1 cellular context compared by ENCODE assay signal in the genomic region with DNA sequence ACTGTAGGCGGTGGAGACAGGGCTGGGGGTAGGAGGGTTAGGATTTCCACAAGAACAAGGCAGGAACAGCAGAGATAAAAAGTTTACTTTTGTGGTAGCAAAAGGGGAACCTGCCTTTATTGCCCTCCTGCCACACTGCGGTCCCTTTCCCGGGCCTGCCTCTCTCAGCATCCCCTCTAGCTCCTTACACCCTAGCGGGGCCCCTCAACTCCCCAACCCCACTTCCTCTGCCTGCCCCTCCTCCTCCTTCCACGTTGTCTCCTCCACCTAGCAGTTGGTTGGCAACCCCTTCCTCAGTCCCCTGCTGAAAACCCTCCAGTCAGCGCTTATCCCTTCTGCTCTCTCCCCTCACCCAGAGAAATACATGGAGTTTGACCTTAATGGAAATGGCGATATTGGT.
A peak's percentile ranks its signal among the peaks of the same experiment; 100 is the strongest.
TF ChIP-seq lines count a peak whose summit lies in the region.

No MANE protein-coding gene starts in this region.

TF ChIP-seq in K562, 482 proteins besides CTCF, POLR2A, EP300 and RAD21:
- TF ChIP-seq BCL6 (CRISPR knock-in tag; IDR thresholded peaks at IDR 0.05): no peak
- TF ChIP-seq SRSF7 (optimal IDR thresholded peaks at IDR 0.05; ENCODE audit: low read depth, low read length): no peak
- no peak for TF ChIP-seq SREBF2 (CRISPR knock-in tag; IDR thresholded peaks at IDR 0.05)
- no peak for TF ChIP-seq SMARCA5 (IDR thresholded peaks at IDR 0.05)
- TF ChIP-seq YBX1 (IDR thresholded peaks at IDR 0.05): no peak
- TF ChIP-seq PHB (CRISPR knock-in tag; IDR thresholded peaks at IDR 0.05): no peak
- no peak for TF ChIP-seq IFI16 (CRISPR knock-in tag; IDR thresholded peaks at IDR 0.05)
- TF ChIP-seq ZBED1 (IDR thresholded peaks at IDR 0.05): no peak; the same call in 1 of the 2 replicates
- 0 out of 2 replicates have a peak, but pooled peaks have one; percentile 3 for TF ChIP-seq EGR1 (conservative IDR thresholded peaks at IDR 0.05)
- no peak for TF ChIP-seq HDAC3 (IDR thresholded peaks at IDR 0.05; ENCODE audit: borderline replicate concordance, partially characterized antibody)
- TF ChIP-seq, protein P1, sequence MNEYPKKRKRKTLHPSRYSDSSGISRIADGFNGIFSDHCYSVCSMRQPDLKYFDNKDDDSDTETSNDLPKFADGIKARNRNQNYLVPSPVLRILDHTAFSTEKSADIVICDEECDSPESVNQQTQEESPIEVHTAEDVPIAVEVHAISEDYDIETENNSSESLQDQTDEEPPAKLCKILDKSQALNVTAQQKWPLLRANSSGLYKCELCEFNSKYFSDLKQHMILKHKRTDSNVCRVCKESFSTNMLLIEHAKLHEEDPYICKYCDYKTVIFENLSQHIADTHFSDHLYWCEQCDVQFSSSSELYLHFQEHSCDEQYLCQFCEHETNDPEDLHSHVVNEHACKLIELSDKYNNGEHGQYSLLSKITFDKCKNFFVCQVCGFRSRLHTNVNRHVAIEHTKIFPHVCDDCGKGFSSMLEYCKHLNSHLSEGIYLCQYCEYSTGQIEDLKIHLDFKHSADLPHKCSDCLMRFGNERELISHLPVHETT (CRISPR knock-in tag; conservative IDR thresholded peaks at IDR 0.05 in 1 of 2, IDR thresholded peaks at IDR 0.05 in 1 of 2): 0 out of 4 replicates have a peak, but pooled peaks of 1 of the 2 experiments have one; percentile 23
- TF ChIP-seq, protein P2, sequence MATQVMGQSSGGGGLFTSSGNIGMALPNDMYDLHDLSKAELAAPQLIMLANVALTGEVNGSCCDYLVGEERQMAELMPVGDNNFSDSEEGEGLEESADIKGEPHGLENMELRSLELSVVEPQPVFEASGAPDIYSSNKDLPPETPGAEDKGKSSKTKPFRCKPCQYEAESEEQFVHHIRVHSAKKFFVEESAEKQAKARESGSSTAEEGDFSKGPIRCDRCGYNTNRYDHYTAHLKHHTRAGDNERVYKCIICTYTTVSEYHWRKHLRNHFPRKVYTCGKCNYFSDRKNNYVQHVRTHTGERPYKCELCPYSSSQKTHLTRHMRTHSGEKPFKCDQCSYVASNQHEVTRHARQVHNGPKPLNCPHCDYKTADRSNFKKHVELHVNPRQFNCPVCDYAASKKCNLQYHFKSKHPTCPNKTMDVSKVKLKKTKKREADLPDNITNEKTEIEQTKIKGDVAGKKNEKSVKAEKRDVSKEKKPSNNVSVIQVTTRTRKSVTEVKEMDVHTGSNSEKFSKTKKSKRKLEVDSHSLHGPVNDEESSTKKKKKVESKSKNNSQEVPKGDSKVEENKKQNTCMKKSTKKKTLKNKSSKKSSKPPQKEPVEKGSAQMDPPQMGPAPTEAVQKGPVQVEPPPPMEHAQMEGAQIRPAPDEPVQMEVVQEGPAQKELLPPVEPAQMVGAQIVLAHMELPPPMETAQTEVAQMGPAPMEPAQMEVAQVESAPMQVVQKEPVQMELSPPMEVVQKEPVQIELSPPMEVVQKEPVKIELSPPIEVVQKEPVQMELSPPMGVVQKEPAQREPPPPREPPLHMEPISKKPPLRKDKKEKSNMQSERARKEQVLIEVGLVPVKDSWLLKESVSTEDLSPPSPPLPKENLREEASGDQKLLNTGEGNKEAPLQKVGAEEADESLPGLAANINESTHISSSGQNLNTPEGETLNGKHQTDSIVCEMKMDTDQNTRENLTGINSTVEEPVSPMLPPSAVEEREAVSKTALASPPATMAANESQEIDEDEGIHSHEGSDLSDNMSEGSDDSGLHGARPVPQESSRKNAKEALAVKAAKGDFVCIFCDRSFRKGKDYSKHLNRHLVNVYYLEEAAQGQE (CRISPR knock-in tag; IDR thresholded peaks at IDR 0.05; ENCODE audit: low read depth): no peak
- TF ChIP-seq, protein P3, sequence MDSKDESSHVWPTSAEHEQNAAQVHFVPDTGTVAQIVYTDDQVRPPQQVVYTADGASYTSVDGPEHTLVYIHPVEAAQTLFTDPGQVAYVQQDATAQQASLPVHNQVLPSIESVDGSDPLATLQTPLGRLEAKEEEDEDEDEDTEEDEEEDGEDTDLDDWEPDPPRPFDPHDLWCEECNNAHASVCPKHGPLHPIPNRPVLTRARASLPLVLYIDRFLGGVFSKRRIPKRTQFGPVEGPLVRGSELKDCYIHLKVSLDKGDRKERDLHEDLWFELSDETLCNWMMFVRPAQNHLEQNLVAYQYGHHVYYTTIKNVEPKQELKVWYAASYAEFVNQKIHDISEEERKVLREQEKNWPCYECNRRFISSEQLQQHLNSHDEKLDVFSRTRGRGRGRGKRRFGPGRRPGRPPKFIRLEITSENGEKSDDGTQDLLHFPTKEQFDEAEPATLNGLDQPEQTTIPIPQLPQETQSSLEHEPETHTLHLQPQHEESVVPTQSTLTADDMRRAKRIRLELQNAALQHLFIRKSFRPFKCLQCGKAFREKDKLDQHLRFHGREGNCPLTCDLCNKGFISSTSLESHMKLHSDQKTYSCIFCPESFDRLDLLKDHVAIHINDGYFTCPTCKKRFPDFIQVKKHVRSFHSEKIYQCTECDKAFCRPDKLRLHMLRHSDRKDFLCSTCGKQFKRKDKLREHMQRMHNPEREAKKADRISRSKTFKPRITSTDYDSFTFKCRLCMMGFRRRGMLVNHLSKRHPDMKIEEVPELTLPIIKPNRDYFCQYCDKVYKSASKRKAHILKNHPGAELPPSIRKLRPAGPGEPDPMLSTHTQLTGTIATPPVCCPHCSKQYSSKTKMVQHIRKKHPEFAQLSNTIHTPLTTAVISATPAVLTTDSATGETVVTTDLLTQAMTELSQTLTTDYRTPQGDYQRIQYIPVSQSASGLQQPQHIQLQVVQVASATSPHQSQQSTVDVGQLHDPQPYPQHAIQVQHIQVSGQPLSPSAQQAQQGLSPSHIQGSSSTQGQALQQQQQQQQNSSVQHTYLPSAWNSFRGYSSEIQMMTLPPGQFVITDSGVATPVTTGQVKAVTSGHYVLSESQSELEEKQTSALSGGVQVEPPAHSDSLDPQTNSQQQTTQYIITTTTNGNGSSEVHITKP (IDR thresholded peaks at IDR 0.05; ENCODE audit: partially characterized antibody): peak; percentile 83
- TF ChIP-seq, protein P4, sequence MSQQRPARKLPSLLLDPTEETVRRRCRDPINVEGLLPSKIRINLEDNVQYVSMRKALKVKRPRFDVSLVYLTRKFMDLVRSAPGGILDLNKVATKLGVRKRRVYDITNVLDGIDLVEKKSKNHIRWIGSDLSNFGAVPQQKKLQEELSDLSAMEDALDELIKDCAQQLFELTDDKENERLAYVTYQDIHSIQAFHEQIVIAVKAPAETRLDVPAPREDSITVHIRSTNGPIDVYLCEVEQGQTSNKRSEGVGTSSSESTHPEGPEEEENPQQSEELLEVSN (IDR thresholded peaks at IDR 0.05; ENCODE audit: borderline replicate concordance in 1 of 2, extremely low read depth in 1 of 2, insufficient read depth in 1 of 2, insufficient read length in 1 of 2, low read depth in 1 of 2, low read length in 1 of 2, poor library complexity in 1 of 2, severe bottlenecking in 1 of 2): no peak
- TF ChIP-seq ZFP1 (CRISPR knock-in tag; IDR thresholded peaks at IDR 0.05): no peak
- TF ChIP-seq, protein P5, sequence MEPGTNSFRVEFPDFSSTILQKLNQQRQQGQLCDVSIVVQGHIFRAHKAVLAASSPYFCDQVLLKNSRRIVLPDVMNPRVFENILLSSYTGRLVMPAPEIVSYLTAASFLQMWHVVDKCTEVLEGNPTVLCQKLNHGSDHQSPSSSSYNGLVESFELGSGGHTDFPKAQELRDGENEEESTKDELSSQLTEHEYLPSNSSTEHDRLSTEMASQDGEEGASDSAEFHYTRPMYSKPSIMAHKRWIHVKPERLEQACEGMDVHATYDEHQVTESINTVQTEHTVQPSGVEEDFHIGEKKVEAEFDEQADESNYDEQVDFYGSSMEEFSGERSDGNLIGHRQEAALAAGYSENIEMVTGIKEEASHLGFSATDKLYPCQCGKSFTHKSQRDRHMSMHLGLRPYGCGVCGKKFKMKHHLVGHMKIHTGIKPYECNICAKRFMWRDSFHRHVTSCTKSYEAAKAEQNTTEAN (CRISPR knock-in tag; IDR thresholded peaks at IDR 0.05): no peak
- TF ChIP-seq SMARCE1 (IDR thresholded peaks at IDR 0.05): peak; percentile 37; the same call in 1 of the 2 replicates
- TF ChIP-seq MCM3 (IDR thresholded peaks at IDR 0.05): no peak
- no peak for TF ChIP-seq GTF2E2 (tag; IDR thresholded peaks at IDR 0.05)
- peak; percentile 65; the same call in 1 of the 2 replicates for TF ChIP-seq SPI1 (IDR thresholded peaks at IDR 0.05; ENCODE audit: borderline replicate concordance, low read depth, low read length)
- TF ChIP-seq ZNF707 (CRISPR knock-in tag; conservative IDR thresholded peaks at IDR 0.05): no peak
- no peak for TF ChIP-seq ZNF551 (CRISPR knock-in tag; IDR thresholded peaks at IDR 0.05)
- TF ChIP-seq ZNF174 (CRISPR knock-in tag; IDR thresholded peaks at IDR 0.05): no peak
- TF ChIP-seq ZNF143 (CRISPR knock-in tag; IDR thresholded peaks at IDR 0.05): no peak
- peak; percentile 49; the same call in 1 of the 2 replicates for TF ChIP-seq C11orf30 (IDR thresholded peaks at IDR 0.05; ENCODE audit: low read depth)
- no peak for TF ChIP-seq NR1H2 (CRISPR knock-in tag; IDR thresholded peaks at IDR 0.05)
- TF ChIP-seq ZNF41 (CRISPR knock-in tag; conservative IDR thresholded peaks at IDR 0.05): no peak
- 0 out of 4 replicates have a peak, but pooled peaks of 1 of the 2 experiments have one; percentile 19 for TF ChIP-seq TRIM24 (IDR thresholded peaks at IDR 0.05)
- TF ChIP-seq CXXC5 (CRISPR knock-in tag; IDR thresholded peaks at IDR 0.05): no peak
- peak; percentile 68 for TF ChIP-seq ZNF316 (IDR thresholded peaks at IDR 0.05)
- TF ChIP-seq ZNF77 (CRISPR knock-in tag; IDR thresholded peaks at IDR 0.05): no peak
